15 cellular contexts compared by ENCODE assay signal in the genomic region with DNA sequence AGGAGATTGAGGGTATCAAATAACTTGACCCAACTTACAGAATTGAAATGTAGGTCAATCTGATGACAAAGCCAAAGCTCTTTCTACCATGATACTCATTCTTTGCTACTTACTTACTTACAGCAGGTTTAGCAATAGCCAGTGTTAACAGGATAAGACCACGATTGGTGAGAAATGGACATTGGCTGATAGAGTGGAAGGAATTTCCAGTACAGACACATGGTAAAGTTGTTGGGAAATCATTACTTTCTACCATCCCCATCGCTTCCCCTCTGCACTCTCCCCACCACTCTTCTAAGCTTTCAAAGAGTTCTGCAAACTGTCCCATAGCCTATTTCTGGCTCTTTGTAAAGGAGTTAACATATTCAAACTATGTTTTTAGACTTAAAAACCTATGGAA.
"Had no signal": no experiment of that assay in that cellular context is flagged by ENCODE, and none has a peak within 500 bp of the region (broad histone marks: within the 10 kb centered on the region; RNA-seq: fewer than 3 reads in every experiment).

No MANE protein-coding gene starts in this region.

- H3K4me1 ChIP-seq: heart left ventricle, testis had no signal

- H3K27ac ChIP-seq: heart left ventricle, testis had no signal

- H3K27me3 ChIP-seq: esophagus squamous epithelium, heart left ventricle, left lung, testis had no signal

- ATAC-seq: heart left ventricle; stimulated activated naive CD8-positive, alpha-beta T cell treated with anti-CD3 and anti-CD28 coated beads, Interleukin-15, Interleukin-2, amounts not matched to agents 100 U/mL and 50 U/mL, for 24 hours had no signal

- H3K36me3 ChIP-seq: esophagus squamous epithelium, heart left ventricle had no signal

- H3K9me3 ChIP-seq: esophagus squamous epithelium, heart left ventricle, left lung, testis had no signal

- DNase-seq: activated CD4-positive, alpha-beta memory T cell treated with anti-CD3 and anti-CD28 coated beads for 36 hours; activated gamma-delta T cell treated with Interleukin-2 at 50 U/mL for 16 hours; activated naive CD8-positive, alpha-beta T cell treated with anti-CD3 and anti-CD28 coated beads, Interleukin-2, amount 10 ng/mL, durations not matched to agents 7 days and 5 days; activated T-cell treated with anti-CD3 and anti-CD28 coated beads, Interleukin-2, amount 50 U/mL, for 48 hours; aorta; esophagus squamous epithelium; foreskin melanocyte; heart left ventricle; nephron progenitor cell; stimulated activated CD4-positive, alpha-beta T cell treated with anti-CD3 and anti-CD28 coated beads, Interleukin-2, amount 100 ng/mL, for 48 hours; stimulated activated CD8-positive, alpha-beta memory T cell treated with anti-CD3 and anti-CD28 coated beads, Interleukin-4, amount 100 ng/mL, for 48 hours; stimulated activated naive CD8-positive, alpha-beta T cell treated with anti-CD3 and anti-CD28 coated beads, Interleukin-15, Interleukin-2, amounts not matched to agents 100 U/mL and 50 U/mL, for 24 hours; T-helper 2 cell; testis had no signal

- H3K4me3 ChIP-seq: esophagus squamous epithelium, heart left ventricle, left lung, testis had no signal
